ENCODE assay signal across 10 cellular contexts in the genomic region with DNA sequence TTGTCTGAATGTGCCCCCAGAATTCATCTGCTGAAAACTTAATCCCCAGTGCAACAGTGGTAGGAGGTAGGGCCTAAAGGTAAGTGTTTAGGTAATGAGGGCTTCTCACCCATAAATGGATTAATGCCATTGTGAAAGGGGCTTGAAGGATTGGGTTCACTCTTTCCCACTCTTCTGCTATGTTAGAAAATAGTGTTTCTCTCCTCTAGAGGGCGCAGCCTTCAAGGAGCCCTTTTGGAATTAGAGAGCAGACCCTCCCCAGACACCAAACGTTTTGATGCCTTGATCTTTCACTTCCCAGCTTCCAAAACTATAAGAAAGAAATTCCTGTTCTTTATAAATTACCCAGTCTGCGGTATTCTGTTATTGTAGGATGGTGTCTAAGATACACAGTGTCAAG.
A peak's percentile ranks its signal among the peaks of the same experiment; 100 is the strongest.
DNase-seq lines count a peak whose midpoint lies in the region; ATAC-seq and TF ChIP-seq lines count a peak whose summit lies in the region.
"Had no signal": no experiment of that assay in that cellular context is flagged by ENCODE, and none has a peak within 500 bp of the region (broad histone marks: within the 10 kb centered on the region; RNA-seq: fewer than 3 reads in every experiment).

No MANE protein-coding gene starts in this region.

- H3K27me3 ChIP-seq in PC-3 (ENCODE audit: low read length): no peaks in the 10 kb centered on the region

- DNase-seq in GM12864 (ENCODE audit: low read depth): no peak
- DNase-seq in HFFc6: no peak
- DNase-seq in PC-3: peak; percentile 7
- DNase-seq in left kidney (ENCODE audit: low read depth, low spot score): peak; percentile 3
- DNase-seq in activated T-cell treated with anti-CD3 and anti-CD28 coated beads, Interleukin-2, amount 50 U/mL, for 48 hours: no peak
- DNase-seq in T-helper 9 cell: no peak
- DNase-seq in GOT3 (lab: John Stamatoyannopoulos, UW): no peak
- DNase-seq: activated T-cell treated with anti-CD3 and anti-CD28 coated beads, Interleukin-2, amount 50 U/mL, for 1 hour; NCI-H1105 had no signal

- no peaks in the 10 kb centered on the region for H4K20me1 ChIP-seq in PC-3 (ENCODE audit: low read length)

- ATAC-seq in PC-3: no peak

- H3K27me3 Mint-ChIP-seq in HFFc6 (ENCODE audit: insufficient read depth): no peaks in the 10 kb centered on the region
- H3K27me3 Mint-ChIP-seq: memory B cell had no signal

- H3F3A ChIP-seq in PC-3 (ENCODE audit: low read length, unreplicated experiment): no peaks in the 10 kb centered on the region

- H3K9me2 ChIP-seq in PC-3 (replicated peaks; ENCODE audit: low read length): no peaks in the 10 kb centered on the region

- no peaks in the 10 kb centered on the region for H3K4me1 Mint-ChIP-seq in HFFc6 (ENCODE audit: low read depth)
- H3K4me1 Mint-ChIP-seq: memory B cell had no signal

- H3K9me3 Mint-ChIP-seq in HFFc6: no peaks in the 10 kb centered on the region
- H3K9me3 Mint-ChIP-seq: memory B cell had no signal

- H3K4me2 ChIP-seq in PC-3 (ENCODE audit: low read length): no peak overlapping the region

- intact Hi-C loops in PC-3 (cut with micrococcal nuclease): no loop called here

- no peaks in the 10 kb centered on the region for H3K9me3 ChIP-seq in PC-3 (ENCODE audit: low read length)

- H3K4me1 ChIP-seq in PC-3 (ENCODE audit: insufficient read depth, low read length): no peaks in the 10 kb centered on the region

- no peak overlapping the region for H3K27ac Mint-ChIP-seq in HFFc6
- H3K27ac Mint-ChIP-seq: memory B cell had no signal

- CTCF ChIA-PET in PC-3 (lab: Charles Lee): no interaction called here

- POLR2A ChIA-PET in PC-3 (lab: Charles Lee; ENCODE audit: unreplicated experiment): no interaction called here

- no peak overlapping the region for H3K9ac ChIP-seq in PC-3 (ENCODE audit: low read length)

- no peak overlapping the region for H3K27ac ChIP-seq in PC-3 (ENCODE audit: low read length)

- H2AFZ ChIP-seq in PC-3 (ENCODE audit: low read length): no peak overlapping the region

- H3K4me3 Mint-ChIP-seq in HFFc6: no peak overlapping the region
- H3K4me3 Mint-ChIP-seq: memory B cell had no signal

- no peaks in the 10 kb centered on the region for H3K36me3 ChIP-seq in PC-3 (ENCODE audit: low read depth, low read length)

- no peaks in the 10 kb centered on the region for H3K79me2 ChIP-seq in PC-3 (ENCODE audit: low read length)

- TF ChIP-seq CTCF in GM12864 (IDR thresholded peaks at IDR 0.05; ENCODE audit: low read depth, low read length, missing control alignments) (peak; percentile 24), HFFc6 (IDR thresholded peaks at IDR 0.05) (0 out of 2 replicates have a peak, but pooled peaks have one; percentile 13), PC-3 (conservative IDR thresholded peaks at IDR 0.05; ENCODE audit: low read depth, low read length) (peak; percentile 39)

- H3K4me3 ChIP-seq in GM12864 (ENCODE audit: low read depth, low read length) (no peak overlapping the region), PC-3 (ENCODE audit: low read length) (no peak overlapping the region)

- no peaks in the 10 kb centered on the region for H3K36me3 Mint-ChIP-seq in HFFc6 (ENCODE audit: low read depth)
- H3K36me3 Mint-ChIP-seq: memory B cell had no signal

- no TSS peak for BruUV-seq in PC-3 (replicated peaks; lab: Mats Ljungman, UMichigan)

Comparison
In these comparisons a context has a peak if more than half of its experiments do, and no peak if none do; other contexts are left out.
1. DNase-seq: peak in PC-3 (single experiment) and left kidney (single experiment); none in GM12864 (single experiment), HFFc6 (single experiment), activated T-cell treated with anti-CD3 and anti-CD28 coated beads, Interleukin-2, amount 50 U/mL, for 48 hours (0 of 2), T-helper 9 cell (single experiment) and GOT3 (single experiment).
2. Peak in every context shown above with its lines, with median percentiles within 50 percentile points of each other: CTCF ChIP-seq.